Comparison of ENCODE assay signal across 12 cellular contexts in genomic region chr4:26020896-26021295, GRCh38.
A peak's percentile ranks its signal among the peaks of the same experiment; 100 is the strongest.
DNase-seq lines count a peak whose midpoint lies in the region; ATAC-seq and TF ChIP-seq lines count a peak whose summit lies in the region.
"Had no signal": no experiment of that assay in that cellular context is flagged by ENCODE, and none has a peak within 500 bp of the region (broad histone marks: within the 10 kb centered on the region; RNA-seq: fewer than 3 reads in every experiment).

No MANE protein-coding gene starts in this region.

- H3K18ac ChIP-seq in IMR-90 (ENCODE audit: low read depth, low read length) = peak overlapping the region; percentile 31; the same call in 1 of the 2 replicates

- H3K4me1 ChIP-seq in ACC112 (ENCODE audit: control insufficient read depth, insufficient read depth, low read length, unreplicated experiment) (peaks cover 46% of the 10 kb centered on the region), IMR-90 (ENCODE audit: control insufficient read depth, insufficient read depth, low read length) (peaks cover 16% of the 10 kb centered on the region)

- dilution Hi-C loops in IMR-90 (cut with HindIII; ENCODE audit: low sequenced_read_pairs, unreplicated experiment) = no loop called here

- TF ChIP-seq CTCF in IMR-90 (conservative IDR thresholded peaks at IDR 0.05; ENCODE audit: low read depth, low read length) = no peak
- no peak for TF ChIP-seq CTCF in choroid plexus epithelial cell (conservative IDR thresholded peaks at IDR 0.05; ENCODE audit: low read depth, low read length)
- TF ChIP-seq CTCF in nephron progenitor cell (IDR thresholded peaks at IDR 0.05) = no peak

- peak overlapping the region; percentile 12 to 26; a peak in 3 of 4 replicates for H4K8ac ChIP-seq in IMR-90 (ENCODE audit: low read depth in 2 of 2, low read length in 2 of 2)

- H2BK20ac ChIP-seq in IMR-90 (ENCODE audit: low read depth, low read length) = peak overlapping the region; percentile 54; the same call in 1 of the 2 replicates

- H3K36me3 Mint-ChIP-seq in nephron progenitor cell (ENCODE audit: low read depth) = no peaks in the 10 kb centered on the region

- H4K5ac ChIP-seq in IMR-90 (ENCODE audit: low read depth, low read length) = 0 out of 2 replicates have a peak overlapping the region, but pooled peaks have one; percentile 31

- WGBS in IMR-90 (ENCODE audit: extremely low coverage in 2 of 2, insufficient read length in 1 of 2), 2 experiments = no CpG with 5 or more reads among the region's 6 CpGs

- no peak overlapping the region for H3K9ac ChIP-seq in IMR-90 (ENCODE audit: low read depth, low read length)

- H3K4me3 Mint-ChIP-seq in nephron progenitor cell = no peak overlapping the region
- H3K4me3 Mint-ChIP-seq: activated T-helper 1 cell treated with anti-CD3 and anti-CD28 coated beads, Interleukin-12 subunit alpha, Interleukin-12 subunit beta, Interleukin-2, Interleukin-4 antibody, amounts not matched to agents 30 ng/mL and 10 ng/mL and 1 ng/mL, durations not matched to agents 14 hours and 24 hours and 36 hours had no signal

- no peaks in the 10 kb centered on the region for H4K20me1 ChIP-seq in IMR-90 (ENCODE audit: insufficient read depth, low read length)

- no peak overlapping the region for H3K14ac ChIP-seq in IMR-90 (replicated peaks; ENCODE audit: low read depth, low read length)

- H3K27ac ChIP-seq in ACC112 (ENCODE audit: low read depth, low read length) (peak overlapping the region; percentile 97), IMR-90 (ENCODE audit: insufficient read depth, low read length) (no peak overlapping the region)

- H3K27me3 ChIP-seq in ACC112 (ENCODE audit: insufficient read depth, low read length) (no peaks in the 10 kb centered on the region), IMR-90 (ENCODE audit: control insufficient read depth, insufficient read depth, low read length) (peaks cover 5% of the 10 kb centered on the region)

- peak overlapping the region; percentile 56 for H3K4me3 ChIP-seq in ACC112 (ENCODE audit: low read depth, low read length)
- no peak overlapping the region for H3K4me3 ChIP-seq in IMR-90 (ENCODE audit: insufficient read depth, low read depth, low read length)
- no peak overlapping the region for H3K4me3 ChIP-seq in choroid plexus epithelial cell (ENCODE audit: low read depth, low read length)

- peak overlapping the region; percentile 37; the same call in 1 of the 2 replicates for H3K4me2 ChIP-seq in IMR-90 (ENCODE audit: low read depth, low read length)

- no peak overlapping the region for H3K56ac ChIP-seq in IMR-90 (ENCODE audit: extremely low read depth, insufficient read depth, low read length)

- H3K4me1 Mint-ChIP-seq in nephron progenitor cell = peaks cover 19% of the 10 kb centered on the region

- H2BK5ac ChIP-seq in IMR-90 (ENCODE audit: low read depth, low read length, poor library complexity, severe bottlenecking) = peak overlapping the region; percentile 57

- H3K4ac ChIP-seq in IMR-90 (ENCODE audit: low read depth, low read length) = no peak overlapping the region

- peak overlapping the region; percentile 22; the same call in 1 of the 3 replicates for H2BK15ac ChIP-seq in IMR-90 (ENCODE audit: low read depth, low read length)

- CTCF ChIA-PET in IMR-90 (lab: Yijun Ruan, JAX) = no interaction called here

- POLR2A ChIA-PET in IMR-90 (lab: Charles Lee; ENCODE audit: unreplicated experiment) = no interaction called here

- H3K9me3 Mint-ChIP-seq in nephron progenitor cell = no peaks in the 10 kb centered on the region

- H3K79me2 ChIP-seq in ACC112 (ENCODE audit: control insufficient read depth, insufficient read depth, low read length, unreplicated experiment) = no peaks in the 10 kb centered on the region

- TF ChIP-seq RAD21 in IMR-90 (IDR thresholded peaks at IDR 0.05; ENCODE audit: low read length) = no peak

- H3K9me3 ChIP-seq in IMR-90 (ENCODE audit: control insufficient read depth, insufficient read depth, low read length) = no peaks in the 10 kb centered on the region

- DNase-seq in IMR-90 (peak; percentile 67), choroid plexus epithelial cell (ENCODE audit: low read depth) (peak; percentile 85), non-pigmented ciliary epithelial cell (ENCODE audit: low read depth) (peak; percentile 68), nephron progenitor cell (no peak), activated T-cell treated with anti-CD3 and anti-CD28 coated beads for 4 hours (no peak)
- no peak for DNase-seq in activated CD8-positive, alpha-beta memory T cell treated with anti-CD3 and anti-CD28 coated beads, Interleukin-2, amount 50 U/mL, for 4 hours
- DNase-seq: caudate nucleus, DMS79, NCI-H446 had no signal

- H2BK120ac ChIP-seq in IMR-90 (ENCODE audit: low read depth, low read length) = peak overlapping the region; percentile 38

- peaks cover 14% of the 10 kb centered on the region for H3K27me3 Mint-ChIP-seq in nephron progenitor cell (ENCODE audit: low read depth, poor library complexity)

- intact Hi-C loops in IMR-90 (cut with micrococcal nuclease) = loop anchor here (5.0 to 10.0 kb wide), 2 partner anchors 151 to 704 kb away; no protein-coding TSS in a partner anchor

- H3K9me1 ChIP-seq in IMR-90 (ENCODE audit: insufficient read depth, low read length) = peaks cover 4% of the 10 kb centered on the region; the same call in 1 of the 2 replicates

- in situ Hi-C loops in IMR-90 (cut with MboI; ENCODE audit: low sequenced_read_pairs) = loop anchor here (10.0 kb wide), 2 partner anchors 304 to 384 kb away; partner anchors contain the start of gene RBPJ

- H2AFZ ChIP-seq in ACC112 (ENCODE audit: low read length, unreplicated experiment) (peak overlapping the region; percentile 20), IMR-90 (replicated peaks; ENCODE audit: low read length, poor library complexity) (no peak overlapping the region)

- no peaks in the 10 kb centered on the region for H3K79me1 ChIP-seq in IMR-90 (ENCODE audit: low read depth in 1 of 2, low read length in 2 of 2)

- H4K91ac ChIP-seq in IMR-90 (ENCODE audit: insufficient read depth, low read depth, low read length) = peak overlapping the region; percentile 61; the same call in 1 of the 2 replicates

- TF ChIP-seq POLR2A in IMR-90 (IDR thresholded peaks at IDR 0.05; ENCODE audit: low read depth, low read length) = no peak

- no TSS peak for BruUV-seq in IMR-90 (replicated peaks; lab: Mats Ljungman, UMichigan)

- H3K36me3 ChIP-seq in ACC112 (ENCODE audit: insufficient read depth, low read length) (no peaks in the 10 kb centered on the region), IMR-90 (ENCODE audit: control insufficient read depth, insufficient read depth, low read length) (no peaks in the 10 kb centered on the region)

- ATAC-seq in IMR-90 (ENCODE audit: low read depth) (peak; percentile 38), HG03378 (IDR thresholded peaks at IDR 0.05; ENCODE audit: unreplicated experiment) (no peak)

- H3K27ac Mint-ChIP-seq in nephron progenitor cell = no peak overlapping the region

- no peak overlapping the region for H2AK9ac ChIP-seq in IMR-90 (replicated peaks; ENCODE audit: low read depth, low read length, poor library complexity)

- H2AK5ac ChIP-seq in IMR-90 (ENCODE audit: low read depth, low read length) = no peak overlapping the region; the same call in 1 of the 2 replicates

- H3K23ac ChIP-seq in IMR-90 (ENCODE audit: low read depth, low read length) = no peak overlapping the region

TF ChIP-seq in IMR-90, 13 proteins besides CTCF, POLR2A, EP300 and RAD21:
- no peak for TF ChIP-seq USF2 (IDR thresholded peaks at IDR 0.05; ENCODE audit: low read depth, low read length)
- TF ChIP-seq SMC3 (IDR thresholded peaks at IDR 0.05; ENCODE audit: low read depth, low read length) = no peak
- TF ChIP-seq FOS (IDR thresholded peaks at IDR 0.05; ENCODE audit: low read depth, low read length) = no peak
- no peak for TF ChIP-seq RCOR1 (IDR thresholded peaks at IDR 0.05; ENCODE audit: insufficient replicate concordance, low read length)
- no peak for TF ChIP-seq MAZ (IDR thresholded peaks at IDR 0.05; ENCODE audit: borderline replicate concordance, low read depth, low read length)
- TF ChIP-seq NFE2L2 (IDR thresholded peaks at IDR 0.05; ENCODE audit: low read depth, low read length) = no peak
- TF ChIP-seq CHD1 (IDR thresholded peaks at IDR 0.05; ENCODE audit: low read depth, low read length) = no peak
- no peak for TF ChIP-seq BHLHE40 (IDR thresholded peaks at IDR 0.05; ENCODE audit: low read depth, low read length)
- TF ChIP-seq CEBPB (IDR thresholded peaks at IDR 0.05; ENCODE audit: low read depth, low read length) = no peak
- TF ChIP-seq MAFK (IDR thresholded peaks at IDR 0.05; ENCODE audit: low read depth, low read length) = no peak
- no peak for TF ChIP-seq MXI1 (IDR thresholded peaks at IDR 0.05; ENCODE audit: borderline replicate concordance, low read depth, low read length)
- TF ChIP-seq ELK1 (IDR thresholded peaks at IDR 0.05; ENCODE audit: borderline replicate concordance, low read depth, low read length) = no peak
- no peak for TF ChIP-seq RFX5 (IDR thresholded peaks at IDR 0.05; ENCODE audit: low read depth, low read length)
TF ChIP-seq in IMR-90: peak in this region for 0.

Comparison
In these comparisons a context has a peak if more than half of its experiments do, and no peak if none do; other contexts are left out.
1. DNase-seq: peak in IMR-90 (single experiment), choroid plexus epithelial cell (single experiment) and non-pigmented ciliary epithelial cell (single experiment); none in nephron progenitor cell (single experiment), activated CD8-positive, alpha-beta memory T cell treated with anti-CD3 and anti-CD28 coated beads, Interleukin-2, amount 50 U/mL, for 4 hours (single experiment) and activated T-cell treated with anti-CD3 and anti-CD28 coated beads for 4 hours (single experiment).